10 cellular contexts compared by ENCODE assay signal in the genomic region with DNA sequence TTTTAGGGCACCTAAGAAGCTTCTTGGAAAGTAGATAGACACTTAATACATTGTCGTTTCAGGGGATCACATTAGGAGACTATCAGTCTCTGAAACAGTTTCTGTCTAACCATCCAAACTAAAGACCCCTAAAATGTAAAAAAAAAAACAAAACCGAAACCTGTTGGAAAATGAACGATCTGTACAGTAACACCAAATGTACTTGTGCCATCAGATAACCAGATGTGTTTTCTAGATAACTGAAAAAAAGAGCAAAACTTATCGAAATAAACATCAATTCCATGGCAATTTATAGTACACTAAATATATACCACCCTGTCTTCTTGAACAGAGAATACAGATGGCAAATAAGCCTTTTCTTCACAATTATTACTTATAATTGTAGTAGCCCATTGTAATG. TPM values are rescaled to one million over a fixed set of nuclear protein-coding genes. Genes with fewer than 3 reads are reported as not detected.
DNase-seq lines count a peak whose midpoint lies in the region; ATAC-seq and TF ChIP-seq lines count a peak whose summit lies in the region.
"Had no signal": no experiment of that assay in that cellular context is flagged by ENCODE, and none has a peak within 500 bp of the region (broad histone marks: within the 10 kb centered on the region; RNA-seq: fewer than 3 reads in every experiment).

No MANE protein-coding gene starts in this region.

- H3K36me3 Mint-ChIP-seq in chondrocyte (ENCODE audit: low read depth) (peaks cover 24% of the 10 kb centered on the region), nephron (ENCODE audit: low read depth) (peaks cover 38% of the 10 kb centered on the region)

- peaks cover 37% of the 10 kb centered on the region for H3K4me1 ChIP-seq in DOHH2 (ENCODE audit: control insufficient read depth, low read length)

- H3K36me3 ChIP-seq in DOHH2 (ENCODE audit: control insufficient read depth, low read length) (peaks cover 69% of the 10 kb centered on the region), MG63 (peaks cover 70% of the 10 kb centered on the region)

- in situ Hi-C loops in KBM-7 (cut with MboI; ENCODE audit: low pct_unique_long_range_greater_than_20kb, low sequenced_read_pairs): no loop called here

- H3F3A ChIP-seq in DOHH2 (ENCODE audit: control insufficient read depth, insufficient read depth): no peaks in the 10 kb centered on the region; the same call in 1 of the 2 replicates

- H3K4me3 Mint-ChIP-seq in chondrocyte (ENCODE audit: unreplicated experiment): peak overlapping the region; percentile 98
- peak overlapping the region; percentile 96 to 99 (median 98) for H3K4me3 Mint-ChIP-seq in nephron

- TF ChIP-seq CTCF in DOHH2 (IDR thresholded peaks at IDR 0.05; ENCODE audit: low read depth, low read length, poor library complexity, severe bottlenecking) (no peak), chondrocyte (IDR thresholded peaks at IDR 0.05) (no peak), nephron (IDR thresholded peaks at IDR 0.05; ENCODE audit: unreplicated experiment in 3 of 3) (no peak), GM10266 (IDR thresholded peaks at IDR 0.05; ENCODE audit: control insufficient read depth, insufficient read depth, low read depth, missing control alignments) (no peak)

- peaks cover 25% of the 10 kb centered on the region for H4K20me1 ChIP-seq in DOHH2 (ENCODE audit: control insufficient read depth, insufficient read depth, low read depth, low read length)

- H3K27me3 Mint-ChIP-seq in chondrocyte (ENCODE audit: low read depth) (no peaks in the 10 kb centered on the region), nephron (ENCODE audit: low read depth) (no peaks in the 10 kb centered on the region)

- no peak for DNase-seq in MG63
- no peak for DNase-seq in chondrocyte (ENCODE audit: low spot score)
- no peak for DNase-seq in KBM-7
- no peak for DNase-seq in GM10266 (ENCODE audit: extremely low spot score)
- DNase-seq in KG1 (lab: John Stamatoyannopoulos, UW): no peak
- DNase-seq: NCI-H1436, occipital lobe had no signal

- H3K27ac ChIP-seq in DOHH2 (ENCODE audit: low read depth, low read length): no peak overlapping the region

- H3K4me1 Mint-ChIP-seq in chondrocyte (ENCODE audit: low read depth) (peaks cover 51% of the 10 kb centered on the region), nephron (peaks cover 42% of the 10 kb centered on the region)

- H3K4me3 ChIP-seq in DOHH2 (ENCODE audit: low read length) (peak overlapping the region; percentile 91), MG63 (peak overlapping the region; percentile 97)

- peak overlapping the region; percentile 88 for H3K4me2 ChIP-seq in DOHH2 (ENCODE audit: low read length)

- H3K27ac Mint-ChIP-seq in chondrocyte (ENCODE audit: unreplicated experiment) (peak overlapping the region; percentile 98), nephron (peak overlapping the region; percentile 32 to 97 (median 92))

- no peak for ATAC-seq in GM19467 (IDR thresholded peaks at IDR 0.05; ENCODE audit: unreplicated experiment)

- H3K79me2 ChIP-seq in DOHH2 (ENCODE audit: control insufficient read depth, low read length): peaks cover 76% of the 10 kb centered on the region

- H3K9me3 ChIP-seq in DOHH2 (ENCODE audit: control insufficient read depth, insufficient read depth, low read length): peaks cover 3% of the 10 kb centered on the region; the same call in 1 of the 2 replicates
- no peaks in the 10 kb centered on the region for H3K9me3 ChIP-seq in MG63

- H3K27me3 ChIP-seq in DOHH2 (ENCODE audit: control insufficient read depth, low read length) (peaks cover 2% of the 10 kb centered on the region; the same call in 1 of the 2 replicates), MG63 (no peaks in the 10 kb centered on the region; the same call in none of the 2 replicates)

- no peaks in the 10 kb centered on the region for H3K9me3 Mint-ChIP-seq in chondrocyte (ENCODE audit: low read depth)
- no peaks in the 10 kb centered on the region for H3K9me3 Mint-ChIP-seq in nephron

- no peaks in the 10 kb centered on the region for H3K9me2 ChIP-seq in DOHH2 (replicated peaks; ENCODE audit: control insufficient read depth, low read length)

RNA-seq across cellular contexts. Expression of a gene that starts 2.0 kb away (rescaled TPM):
- 2,316 and 2,927 TPM in 2 replicates for total RNA-seq in MG63 (2014; rRNA removed; shearing (Covaris generic); ENCODE audit: low replicate concordance)
- 480 to 532 TPM (median 532 TPM) in 3 replicates for total RNA-seq in chondrocyte

RNA-seq across cellular contexts. Expression of a gene that starts 50.9 kb away (rescaled TPM):
- total RNA-seq in MG63 (2014; rRNA removed; shearing (Covaris generic); ENCODE audit: low replicate concordance): not detected in 2 replicates
- not detected in 3 replicates for total RNA-seq in chondrocyte
- total RNA-seq: occipital lobe had no signal
